Comparison of ENCODE assay signal across 8 cellular contexts in the genomic region with DNA sequence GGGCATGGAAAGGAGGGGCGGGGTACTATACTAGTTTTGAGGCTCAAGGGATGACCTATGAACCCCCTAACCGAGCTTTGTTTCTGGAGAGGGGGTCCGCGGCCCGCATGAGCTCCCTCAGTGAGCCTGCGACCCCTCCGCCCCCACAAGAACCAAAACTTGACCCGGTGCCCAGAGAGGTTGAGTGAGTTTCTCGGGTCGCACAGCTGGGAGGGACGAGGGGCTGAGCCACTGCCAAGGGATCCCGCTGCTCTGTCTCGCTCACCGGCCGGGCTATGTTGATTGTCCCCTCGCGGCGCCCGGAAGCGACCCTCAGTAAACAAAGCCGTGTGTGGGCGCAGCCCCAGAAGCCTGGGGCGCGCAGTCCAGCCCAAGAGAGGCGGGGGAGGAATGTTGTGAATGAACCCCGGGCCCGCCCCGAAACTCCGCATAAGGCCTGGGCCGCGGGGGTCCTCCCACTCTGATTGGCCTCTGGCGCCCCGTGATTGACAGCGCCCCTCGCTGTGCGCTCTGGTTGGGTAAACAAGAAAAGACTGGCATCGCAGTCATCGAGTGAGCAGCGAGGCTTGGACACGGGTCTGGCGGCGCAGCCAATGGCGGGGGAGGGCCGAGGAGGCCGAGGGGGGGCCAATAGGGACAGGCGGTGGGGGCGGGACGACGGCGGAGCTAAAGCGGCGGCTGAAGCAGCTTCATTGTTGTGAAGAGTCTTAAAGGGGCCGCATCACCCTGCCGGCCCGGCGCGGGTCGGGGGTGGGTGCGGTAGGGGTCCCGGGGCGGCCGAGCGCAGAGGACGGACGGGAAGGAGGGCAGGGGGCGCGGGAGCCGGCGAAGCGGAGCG. TPM values are rescaled to one million over a fixed set of nuclear protein-coding genes. Genes with fewer than 3 reads are reported as not detected.
DNase-seq lines count a peak whose midpoint lies in the region; ATAC-seq and TF ChIP-seq lines count a peak whose summit lies in the region.

ZSWIM4 (plus strand) TSS at position 692 of the 838 bp plus-strand sequence. CDS start 206 bp downstream, outside the sequence.

- TF ChIP-seq CTCF in CD14-positive monocyte (IDR thresholded peaks at IDR 0.05) (no peak), liver (IDR thresholded peaks at IDR 0.05; ENCODE audit: low read depth, low read length, missing input control) (no peak)

- H3K36me3 ChIP-seq in liver (ENCODE audit: control insufficient read depth in 4 of 4, insufficient read depth in 3 of 4, low read depth in 1 of 4, low read length in 3 of 4): no peaks in the 10 kb centered on the region

- H3K4me1 ChIP-seq in liver (ENCODE audit: control insufficient read depth in 4 of 4, insufficient read depth in 4 of 4, low read length in 3 of 4): peaks cover 0 to 14% (median 9%) of the 10 kb centered on the region in 4 donors

- peaks cover 38% of the 10 kb centered on the region for H3K4me1 Mint-ChIP-seq in CD14-positive monocyte

- no peaks in the 10 kb centered on the region for H3K27me3 ChIP-seq in liver (ENCODE audit: control insufficient read depth in 4 of 4, insufficient read depth in 4 of 4, low read length in 3 of 4)

- no peak for TF ChIP-seq RAD21 in liver (IDR thresholded peaks at IDR 0.05)

- ATAC-seq in GM19397 (IDR thresholded peaks at IDR 0.05; ENCODE audit: unreplicated experiment): peak; percentile 93
- ATAC-seq in HG03565 (IDR thresholded peaks at IDR 0.05; ENCODE audit: unreplicated experiment): peak; percentile 92

- H3K27me3 Mint-ChIP-seq in CD14-positive monocyte (ENCODE audit: low read depth in 3 of 3): peaks cover 0 to 9% (median 0%) of the 10 kb centered on the region in 3 donors

- peak; percentile 99 for DNase-seq in CD14-positive monocyte (ENCODE audit: low spot score)
- DNase-seq in NCI-H748 treated with DMSO at 0.1 percent for 48 hours (lab: John Stamatoyannopoulos, UW): peak; percentile 89
- peak; percentile 84 to 87 for DNase-seq in activated CD4-positive, alpha-beta T cell treated with anti-CD3 and anti-CD28 coated beads, Interleukin-2, amount 50 U/mL, for 4 hours
- peak; percentile 96 to 99 for DNase-seq in dermis microvascular lymphatic vessel endothelial cell (ENCODE audit: low read depth in 2 of 2)
- DNase-seq in stimulated activated CD4-positive, alpha-beta T cell treated with anti-CD3 and anti-CD28 coated beads, Interleukin-4, amount 100 ng/mL, for 1 hour: peak; percentile 92

- peak within 1 kb of the TSS; percentile 78 to 79 for H3K9ac ChIP-seq in liver (ENCODE audit: low read depth in 1 of 2, low read length in 2 of 2)

- H3K4me3 ChIP-seq in liver (ENCODE audit: low read depth in 1 of 3, low read length in 3 of 3): peak within 1 kb of the TSS; percentile 75 to 96 (median 87)

- no peaks in the 10 kb centered on the region for H3K36me3 Mint-ChIP-seq in CD14-positive monocyte

- intact Hi-C loops in CD14-positive monocyte (cut with micrococcal nuclease): loop anchor here in 1 of 2 donors (5.0 kb wide), 2 partner anchors 37 to 63 kb away; no protein-coding TSS in a partner anchor

- peak within 1 kb of the TSS; percentile 85 to 98 (median 95) for H3K27ac Mint-ChIP-seq in CD14-positive monocyte

- 2% methylated on average over 71 of the region's 71 CpGs for WGBS in liver

- H3K27ac ChIP-seq in liver (ENCODE audit: low read depth in 1 of 2, low read length in 2 of 2): peak within 1 kb of the TSS; percentile 80 to 82

- no peaks in the 10 kb centered on the region for H3K9me3 ChIP-seq in liver (ENCODE audit: control insufficient read depth in 4 of 4, low read length in 3 of 4)

- peaks cover 0 to 5% (median 0%) of the 10 kb centered on the region in 7 donors for H3K9me3 Mint-ChIP-seq in CD14-positive monocyte

- peak within 1 kb of the TSS; percentile 95 to 98 for H3K4me3 Mint-ChIP-seq in CD14-positive monocyte

TF ChIP-seq in liver, 16 proteins besides CTCF, POLR2A, EP300 and RAD21:
- TF ChIP-seq, protein P1, sequence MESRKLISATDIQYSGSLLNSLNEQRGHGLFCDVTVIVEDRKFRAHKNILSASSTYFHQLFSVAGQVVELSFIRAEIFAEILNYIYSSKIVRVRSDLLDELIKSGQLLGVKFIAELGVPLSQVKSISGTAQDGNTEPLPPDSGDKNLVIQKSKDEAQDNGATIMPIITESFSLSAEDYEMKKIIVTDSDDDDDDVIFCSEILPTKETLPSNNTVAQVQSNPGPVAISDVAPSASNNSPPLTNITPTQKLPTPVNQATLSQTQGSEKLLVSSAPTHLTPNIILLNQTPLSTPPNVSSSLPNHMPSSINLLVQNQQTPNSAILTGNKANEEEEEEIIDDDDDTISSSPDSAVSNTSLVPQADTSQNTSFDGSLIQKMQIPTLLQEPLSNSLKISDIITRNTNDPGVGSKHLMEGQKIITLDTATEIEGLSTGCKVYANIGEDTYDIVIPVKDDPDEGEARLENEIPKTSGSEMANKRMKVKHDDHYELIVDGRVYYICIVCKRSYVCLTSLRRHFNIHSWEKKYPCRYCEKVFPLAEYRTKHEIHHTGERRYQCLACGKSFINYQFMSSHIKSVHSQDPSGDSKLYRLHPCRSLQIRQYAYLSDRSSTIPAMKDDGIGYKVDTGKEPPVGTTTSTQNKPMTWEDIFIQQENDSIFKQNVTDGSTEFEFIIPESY (IDR thresholded peaks at IDR 0.05): no peak
- TF ChIP-seq, protein P2, sequence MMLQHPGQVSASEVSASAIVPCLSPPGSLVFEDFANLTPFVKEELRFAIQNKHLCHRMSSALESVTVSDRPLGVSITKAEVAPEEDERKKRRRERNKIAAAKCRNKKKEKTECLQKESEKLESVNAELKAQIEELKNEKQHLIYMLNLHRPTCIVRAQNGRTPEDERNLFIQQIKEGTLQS (IDR thresholded peaks at IDR 0.05): no peak
- TF ChIP-seq SP1 (IDR thresholded peaks at IDR 0.05) (peak; percentile 98), TAF1 (conservative IDR thresholded peaks at IDR 0.05) (peak; percentile 44), YY1 (IDR thresholded peaks at IDR 0.05) (peak; percentile 46), HNF4G (IDR thresholded peaks at IDR 0.05) (no peak), JUND (IDR thresholded peaks at IDR 0.05) (no peak), FOXA1 (IDR thresholded peaks at IDR 0.05) (peak; percentile 89), FOXA2 (IDR thresholded peaks at IDR 0.05) (peak; percentile 82), REST (IDR thresholded peaks at IDR 0.05) (peak; percentile 58), GABPA (IDR thresholded peaks at IDR 0.05 in 1 of 2, conservative IDR thresholded peaks at IDR 0.05 in 1 of 2) (peak in 1 of 2 donors; percentile 72), EGR1 (IDR thresholded peaks at IDR 0.05; ENCODE audit: low read depth in 2 of 2) (peak in 1 of 2 donors; percentile 42), HNF4A (conservative IDR thresholded peaks at IDR 0.05) (no peak), NR2F2 (IDR thresholded peaks at IDR 0.05) (peak; percentile 11), RXRA (IDR thresholded peaks at IDR 0.05) (peak; percentile 23 to 43)
- TF ChIP-seq, protein P3, sequence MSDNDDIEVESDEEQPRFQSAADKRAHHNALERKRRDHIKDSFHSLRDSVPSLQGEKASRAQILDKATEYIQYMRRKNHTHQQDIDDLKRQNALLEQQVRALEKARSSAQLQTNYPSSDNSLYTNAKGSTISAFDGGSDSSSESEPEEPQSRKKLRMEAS (IDR thresholded peaks at IDR 0.05): peak; percentile 64

RNA-seq across cellular contexts. Expression of gene ZSWIM4, which starts in this region (rescaled TPM):
- polyA plus RNA-seq in CD14-positive monocyte (under 1 TPM; 0.19 to 0.23 TPM), liver (under 1 TPM; 0.14 to 0.75 TPM)
- total RNA-seq in dermis microvascular lymphatic vessel endothelial cell (8.5 and 18.6 TPM in 2 replicates), liver (1 to 10 TPM; 1.6 to 2.2 TPM)

Comparison
In these comparisons a context has a peak if more than half of its experiments do, and no peak if none do; other contexts are left out.
1. Peak in every context shown above with its lines: DNase-seq, ATAC-seq, H3K4me3 ChIP-seq and H3K27ac ChIP-seq.
2. Peak in DNase-seq in CD14-positive monocyte; RNA of the gene not detected or under 1 TPM.